Comparison of ENCODE assay signal across 7 cellular contexts in genomic region chr1:92461364-92462097, GRCh38. TPM values are rescaled to one million over a fixed set of nuclear protein-coding genes. Genes with fewer than 3 reads are reported as not detected.
DNase-seq lines count a peak whose midpoint lies in the region; ATAC-seq, FAIRE-seq and TF ChIP-seq lines count a peak whose summit lies in the region.

No MANE protein-coding gene starts in this region.

- no peak for FAIRE-seq in H54 (lab: Jason Lieb, UNC)

- POLR2A ChIA-PET in naive thymus-derived CD4-positive, alpha-beta T cell (lab: Charles Lee), result interaction anchor here (0.8 kb wide), 1 partner anchor 13 kb away, joined by 3 read pairs; no protein-coding TSS in a partner anchor

- no peak overlapping the region for H3K27ac ChIP-seq in naive thymus-derived CD4-positive, alpha-beta T cell (ENCODE audit: low read depth, low read length)

- H3K27ac Mint-ChIP-seq in naive thymus-derived CD4-positive, alpha-beta T cell, result peak overlapping the region in 1 of 9 donors; percentile 68

- no peak overlapping the region for H3K4me3 ChIP-seq in naive thymus-derived CD4-positive, alpha-beta T cell (ENCODE audit: low read length)

- H3K4me3 Mint-ChIP-seq in naive thymus-derived CD4-positive, alpha-beta T cell, result peak overlapping the region in 3 of 10 donors; percentile 8 to 49 (median 32)

- no peaks in the 10 kb centered on the region for H3K9me3 ChIP-seq in naive thymus-derived CD4-positive, alpha-beta T cell (ENCODE audit: control insufficient read depth in 2 of 3, low read length in 3 of 3)

- peaks cover 0 to 19% (median 0%) of the 10 kb centered on the region in 5 donors for H3K36me3 Mint-ChIP-seq in naive thymus-derived CD4-positive, alpha-beta T cell

- intact Hi-C loops in naive thymus-derived CD4-positive, alpha-beta T cell (cut with micrococcal nuclease), result loop anchor here in 1 of 2 donors (1.0 to 5.0 kb wide), 4 partner anchors 24 to 464 kb away; no protein-coding TSS in a partner anchor

- CTCF ChIA-PET in naive thymus-derived CD4-positive, alpha-beta T cell (lab: Charles Lee), result interaction anchor here (1.0 kb wide), 1 partner anchor 138 kb away, joined by 3 read pairs; no protein-coding TSS in a partner anchor

- peaks cover 23 to 27% of the 10 kb centered on the region in 2 donors for H3K4me1 ChIP-seq in naive thymus-derived CD4-positive, alpha-beta T cell (ENCODE audit: control insufficient read depth in 2 of 2, insufficient read depth in 2 of 2, low read length in 2 of 2)

- no peak for TF ChIP-seq POLR2A in H54 (IDR thresholded peaks at IDR 0.05; ENCODE audit: low read depth, low read length)

- no peaks in the 10 kb centered on the region for H3K27me3 Mint-ChIP-seq in naive thymus-derived CD4-positive, alpha-beta T cell

- H3K27me3 ChIP-seq in naive thymus-derived CD4-positive, alpha-beta T cell (ENCODE audit: control insufficient read depth in 2 of 2, insufficient read depth in 2 of 2, low read length in 2 of 2), result no peaks in the 10 kb centered on the region

- DNase-seq in NCI-H69 (lab: John Stamatoyannopoulos, UW) (peak; percentile 1), H54 (ENCODE audit: insufficient read length, low spot score) (no peak), C1 segment of cervical spinal cord (lab: John Stamatoyannopoulos, UW) (no peak), hypothalamus (lab: John Stamatoyannopoulos, UW) (no peak)
- DNase-seq in naive thymus-derived CD4-positive, alpha-beta T cell, result no peak

- no peaks in the 10 kb centered on the region for H3K9me3 Mint-ChIP-seq in naive thymus-derived CD4-positive, alpha-beta T cell

- no peaks in the 10 kb centered on the region for H3K36me3 ChIP-seq in naive thymus-derived CD4-positive, alpha-beta T cell (ENCODE audit: control insufficient read depth in 2 of 3, insufficient read depth in 3 of 3, low read length in 3 of 3)

- peaks cover 30 to 63% (median 57%) of the 10 kb centered on the region in 7 donors for H3K4me1 Mint-ChIP-seq in naive thymus-derived CD4-positive, alpha-beta T cell

- ATAC-seq in GM19035 (IDR thresholded peaks at IDR 0.05; ENCODE audit: unreplicated experiment), result peak; percentile 73
- peak; percentile 53 for ATAC-seq in HG02852 (IDR thresholded peaks at IDR 0.05; ENCODE audit: unreplicated experiment)
- ATAC-seq in naive thymus-derived CD4-positive, alpha-beta T cell, result peak; percentile 18

RNA-seq across cellular contexts. Expression of gene GFI1, which starts 25.2 kb away (rescaled TPM):
- total RNA-seq in naive thymus-derived CD4-positive, alpha-beta T cell, result 10 to 100 TPM; 11.5 to 78.8 (median 29.9) TPM
- polyA plus RNA-seq in naive thymus-derived CD4-positive, alpha-beta T cell, result 1 to 10 TPM; 3.3 to 7.9 TPM

Comparison
In these comparisons a context has a peak if more than half of its experiments do, and no peak if none do; other contexts are left out.
1. ATAC-seq: peak in every context shown above with its lines; median percentile 73 in GM19035; 53 in HG02852; 18 in naive thymus-derived CD4-positive, alpha-beta T cell.